ENCODE assay signal across 24 cellular contexts in the genomic region with DNA sequence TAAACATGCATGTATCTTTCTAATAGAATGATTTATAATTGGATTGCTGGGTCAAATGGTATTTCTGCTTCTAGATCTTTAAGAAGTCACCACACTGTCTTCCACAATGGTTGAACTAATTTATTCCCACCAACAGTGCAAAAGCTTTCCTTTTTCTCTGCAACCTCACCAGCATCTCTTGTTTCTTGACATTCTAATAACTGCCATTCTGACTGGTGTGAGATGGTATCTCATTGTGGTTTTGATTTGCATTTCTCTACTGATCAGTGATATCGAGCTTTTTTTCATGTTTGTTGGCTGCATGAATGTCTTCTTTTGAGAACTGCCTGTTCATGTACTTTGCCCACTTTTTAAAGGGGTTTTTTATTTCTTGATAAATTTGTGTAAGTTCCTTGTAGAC.
DNase-seq lines count a peak whose midpoint lies in the region; ATAC-seq and FAIRE-seq lines count a peak whose summit lies in the region.
"Had no signal": no experiment of that assay in that cellular context is flagged by ENCODE, and none has a peak within 500 bp of the region (broad histone marks: within the 10 kb centered on the region; RNA-seq: fewer than 3 reads in every experiment).

No MANE protein-coding gene starts in this region.

- H4K8ac ChIP-seq in neuronal stem cell (ENCODE audit: low read depth, low read length) = no peak overlapping the region

- POLR2A ChIA-PET in activated CD4-positive, alpha-beta T cell treated with anti-CD3 and anti-CD28 coated beads, Interleukin-2, amount 10 ng/mL, durations not matched to agents 7 days and 5 days (lab: Charles Lee) = no interaction called here
- POLR2A ChIA-PET in activated CD8-positive, alpha-beta T cell treated with anti-CD3 and anti-CD28 coated beads, Interleukin-2, amount 10 ng/mL, durations not matched to agents 7 days and 5 days (lab: Charles Lee) = interaction anchor here (0.9 to 1.4 kb wide), 2 partner anchors 24 to 200 kb away, joined by 3 to 5 read pairs; no protein-coding TSS in a partner anchor
- POLR2A ChIA-PET in naive thymus-derived CD8-positive, alpha-beta T cell (lab: Charles Lee) = interaction anchor here (0.6 to 1.5 kb wide), 5 partner anchors 18 to 58 kb away, joined by 3 to 5 read pairs (median 4); no protein-coding TSS in a partner anchor

- no peak overlapping the region for H3K4me3 ChIP-seq in neuronal stem cell (ENCODE audit: low read length in 2 of 2)
- H3K4me3 ChIP-seq: BLaER1, dorsolateral prefrontal cortex, hepatocyte, lower lobe of right lung, MG63 had no signal

- no peak overlapping the region for H3K9ac ChIP-seq in neuronal stem cell (ENCODE audit: low read depth, low read length, poor library complexity)
- H3K9ac ChIP-seq: BLaER1 had no signal

- H2AFZ ChIP-seq in neuronal stem cell (ENCODE audit: low read length) = no peak overlapping the region
- H2AFZ ChIP-seq: hepatocyte had no signal

- no peak overlapping the region for H4K91ac ChIP-seq in neuronal stem cell (ENCODE audit: low read depth, low read length, poor library complexity)

- no peak overlapping the region for H2AK5ac ChIP-seq in neuronal stem cell (ENCODE audit: low read depth, low read length)

- peaks cover 66% of the 10 kb centered on the region for H3K36me3 Mint-ChIP-seq in activated CD4-positive, alpha-beta T cell treated with anti-CD3 and anti-CD28 coated beads, Interleukin-2, amount 10 ng/mL, durations not matched to agents 7 days and 5 days (ENCODE audit: low read depth)
- H3K36me3 Mint-ChIP-seq in activated CD8-positive, alpha-beta T cell treated with anti-CD3 and anti-CD28 coated beads, Interleukin-2, amount 10 ng/mL, durations not matched to agents 7 days and 5 days (ENCODE audit: low read depth) = peaks cover 62% of the 10 kb centered on the region
- peaks cover 0 to 62% (median 30%) of the 10 kb centered on the region in 3 donors for H3K36me3 Mint-ChIP-seq in naive thymus-derived CD8-positive, alpha-beta T cell

- no peak overlapping the region for H3K14ac ChIP-seq in neuronal stem cell (ENCODE audit: low read length)

- no peak overlapping the region for H2BK120ac ChIP-seq in neuronal stem cell (ENCODE audit: low read depth, low read length)

- ATAC-seq in activated CD8-positive, alpha-beta T cell treated with anti-CD3 and anti-CD28 coated beads, Interleukin-2, amount 10 ng/mL, durations not matched to agents 7 days and 5 days = no peak
- ATAC-seq in naive thymus-derived CD8-positive, alpha-beta T cell = no peak
- no peak for ATAC-seq in left lobe of liver
- ATAC-seq: HepG2, lower lobe of right lung had no signal

- WGBS in neuronal stem cell (ENCODE audit: extremely low coverage in 2 of 2, insufficient read length in 2 of 2, insufficient replicate concordance in 1 of 2), 2 donors = no CpG with 5 or more reads among the region's 1 CpG

- no peaks in the 10 kb centered on the region for H3K27me3 ChIP-seq in neuronal stem cell (ENCODE audit: control insufficient read depth in 3 of 3, insufficient read depth in 3 of 3, low read depth in 1 of 3, low read length in 3 of 3)
- H3K27me3 ChIP-seq: BLaER1, dorsolateral prefrontal cortex, hepatocyte, MG63 had no signal

- FAIRE-seq in GM19239 (lab: Jason Lieb, UNC) = peak; percentile 8
- FAIRE-seq: A204.1, G401.6, HepG2 had no signal

- no peaks in the 10 kb centered on the region for H3K36me3 ChIP-seq in neuronal stem cell (replicated peaks in 1 of 2; ENCODE audit: control insufficient read depth in 2 of 2, insufficient read depth in 2 of 2, low read length in 2 of 2)
- H3K36me3 ChIP-seq: BLaER1, MG63 had no signal

- no peak overlapping the region for H3K27ac ChIP-seq in neuronal stem cell (replicated peaks; ENCODE audit: low read length)
- H3K27ac ChIP-seq: BLaER1, dorsolateral prefrontal cortex, hepatocyte, lower lobe of right lung, RWPE1 had no signal

- no peak for DNase-seq in activated CD4-positive, alpha-beta T cell treated with anti-CD3 and anti-CD28 coated beads, Interleukin-2, amount 10 ng/mL, durations not matched to agents 7 days and 5 days
- no peak for DNase-seq in activated CD4-positive, alpha-beta T cell treated with anti-CD3 and anti-CD28 coated beads for 48 hours
- DNase-seq in GM19239 (ENCODE audit: insufficient read length, low spot score) (no peak), left lobe of liver (ENCODE audit: low spot score) (no peak), DMS53 treated with DMSO at 0.1 percent for 48 hours (lab: John Stamatoyannopoulos, UW; ENCODE audit: unreplicated experiment) (no peak), neuronal stem cell (ENCODE audit: low spot score) (no peak)
- no peak for DNase-seq in activated CD8-positive, alpha-beta T cell treated with anti-CD3 and anti-CD28 coated beads, Interleukin-2, amount 10 ng/mL, durations not matched to agents 7 days and 5 days
- peak in 1 of 10 donors; percentile 15 for DNase-seq in naive thymus-derived CD8-positive, alpha-beta T cell
- DNase-seq: activated CD4-positive, alpha-beta T cell treated with anti-CD3 and anti-CD28 coated beads for 1 hour; amygdala; dorsolateral prefrontal cortex; lower lobe of right lung; MG63; NCI-H1436 treated with DMSO at 0.1 percent for 48 hours; NCI-H2171; NCI-H524 treated with DMSO at 0.1 percent for 48 hours; occipital lobe; stimulated activated CD4-positive, alpha-beta T cell treated with anti-CD3 and anti-CD28 coated beads, Interleukin-4, amount 100 ng/mL, for 4 hours had no signal

- no peak overlapping the region for H3K18ac ChIP-seq in neuronal stem cell (ENCODE audit: low read length)

- no peak overlapping the region for H3K23ac ChIP-seq in neuronal stem cell (ENCODE audit: low read depth, low read length, poor library complexity)

- no peak overlapping the region for H2BK12ac ChIP-seq in neuronal stem cell (ENCODE audit: low read length)

- H3K4me1 ChIP-seq in neuronal stem cell (ENCODE audit: control insufficient read depth in 2 of 2, insufficient read depth in 1 of 2, low read depth in 1 of 2, low read length in 2 of 2) = no peaks in the 10 kb centered on the region
- H3K4me1 ChIP-seq: lower lobe of right lung had no signal

- CTCF ChIA-PET in activated CD4-positive, alpha-beta T cell treated with anti-CD3 and anti-CD28 coated beads, Interleukin-2, amount 10 ng/mL, durations not matched to agents 7 days and 5 days (lab: Charles Lee) = interaction anchor here (1.4 to 2.8 kb wide), 5 partner anchors 9 to 183 kb away, joined by 3 to 13 read pairs (median 4); no protein-coding TSS in a partner anchor
- CTCF ChIA-PET in activated CD8-positive, alpha-beta T cell treated with anti-CD3 and anti-CD28 coated beads, Interleukin-2, amount 10 ng/mL, durations not matched to agents 7 days and 5 days (lab: Charles Lee) = interaction anchor here (0.9 to 4.8 kb wide), 4 partner anchors 10 to 63 kb away, joined by 3 to 37 read pairs (median 8); no protein-coding TSS in a partner anchor

- peaks cover 64% of the 10 kb centered on the region for H3K4me1 Mint-ChIP-seq in activated CD4-positive, alpha-beta T cell treated with anti-CD3 and anti-CD28 coated beads, Interleukin-2, amount 10 ng/mL, durations not matched to agents 7 days and 5 days
- H3K4me1 Mint-ChIP-seq in activated CD8-positive, alpha-beta T cell treated with anti-CD3 and anti-CD28 coated beads, Interleukin-2, amount 10 ng/mL, durations not matched to agents 7 days and 5 days (ENCODE audit: low read depth) = peaks cover 61% of the 10 kb centered on the region
- H3K4me1 Mint-ChIP-seq in naive thymus-derived CD8-positive, alpha-beta T cell = peaks cover 33 to 80% (median 60%) of the 10 kb centered on the region in 4 donors

- no peaks in the 10 kb centered on the region for H3K27me3 Mint-ChIP-seq in activated CD4-positive, alpha-beta T cell treated with anti-CD3 and anti-CD28 coated beads, Interleukin-2, amount 10 ng/mL, durations not matched to agents 7 days and 5 days
- no peaks in the 10 kb centered on the region for H3K27me3 Mint-ChIP-seq in activated CD8-positive, alpha-beta T cell treated with anti-CD3 and anti-CD28 coated beads, Interleukin-2, amount 10 ng/mL, durations not matched to agents 7 days and 5 days (ENCODE audit: low read depth)
- no peaks in the 10 kb centered on the region for H3K27me3 Mint-ChIP-seq in naive thymus-derived CD8-positive, alpha-beta T cell

- no peak overlapping the region for H2BK5ac ChIP-seq in neuronal stem cell (ENCODE audit: low read length)

- no peak overlapping the region for H3K4me3 Mint-ChIP-seq in activated CD4-positive, alpha-beta T cell treated with anti-CD3 and anti-CD28 coated beads, Interleukin-2, amount 10 ng/mL, durations not matched to agents 7 days and 5 days
- H3K4me3 Mint-ChIP-seq in activated CD8-positive, alpha-beta T cell treated with anti-CD3 and anti-CD28 coated beads, Interleukin-2, amount 10 ng/mL, durations not matched to agents 7 days and 5 days = no peak overlapping the region
- H3K4me3 Mint-ChIP-seq in naive thymus-derived CD8-positive, alpha-beta T cell = peak overlapping the region in 4 of 10 donors; percentile 7 to 32 (median 20)

- peak overlapping the region; percentile 66 for H3K27ac Mint-ChIP-seq in activated CD4-positive, alpha-beta T cell treated with anti-CD3 and anti-CD28 coated beads, Interleukin-2, amount 10 ng/mL, durations not matched to agents 7 days and 5 days
- peak overlapping the region; percentile 61 for H3K27ac Mint-ChIP-seq in activated CD8-positive, alpha-beta T cell treated with anti-CD3 and anti-CD28 coated beads, Interleukin-2, amount 10 ng/mL, durations not matched to agents 7 days and 5 days
- peak overlapping the region; percentile 29 to 100 (median 72) for H3K27ac Mint-ChIP-seq in naive thymus-derived CD8-positive, alpha-beta T cell

- H3K9me3 ChIP-seq in neuronal stem cell (replicated peaks in 1 of 2; ENCODE audit: control insufficient read depth in 2 of 2, insufficient read depth in 1 of 2, low read depth in 1 of 2, low read length in 2 of 2) = peaks cover 0 to 2% of the 10 kb centered on the region in 2 donors
- H3K9me3 ChIP-seq: lower lobe of right lung, MG63 had no signal

- H3K79me1 ChIP-seq in neuronal stem cell (ENCODE audit: low read depth, low read length) = no peaks in the 10 kb centered on the region

- no peak overlapping the region for H3K4me2 ChIP-seq in neuronal stem cell (ENCODE audit: insufficient read depth, low read length, poor library complexity, severe bottlenecking)
- H3K4me2 ChIP-seq: BLaER1, hepatocyte had no signal

- H3K4ac ChIP-seq in neuronal stem cell (ENCODE audit: low read length) = no peak overlapping the region

- H2BK15ac ChIP-seq in neuronal stem cell (ENCODE audit: low read length) = no peak overlapping the region

- H3K9me3 Mint-ChIP-seq in activated CD4-positive, alpha-beta T cell treated with anti-CD3 and anti-CD28 coated beads, Interleukin-2, amount 10 ng/mL, durations not matched to agents 7 days and 5 days = peaks cover 9% of the 10 kb centered on the region
- H3K9me3 Mint-ChIP-seq in activated CD8-positive, alpha-beta T cell treated with anti-CD3 and anti-CD28 coated beads, Interleukin-2, amount 10 ng/mL, durations not matched to agents 7 days and 5 days (ENCODE audit: insufficient read depth) = peaks cover 8% of the 10 kb centered on the region
- no peaks in the 10 kb centered on the region for H3K9me3 Mint-ChIP-seq in naive thymus-derived CD8-positive, alpha-beta T cell
